Comparison of ENCODE assay signal across 8 cellular contexts in the genomic region with DNA sequence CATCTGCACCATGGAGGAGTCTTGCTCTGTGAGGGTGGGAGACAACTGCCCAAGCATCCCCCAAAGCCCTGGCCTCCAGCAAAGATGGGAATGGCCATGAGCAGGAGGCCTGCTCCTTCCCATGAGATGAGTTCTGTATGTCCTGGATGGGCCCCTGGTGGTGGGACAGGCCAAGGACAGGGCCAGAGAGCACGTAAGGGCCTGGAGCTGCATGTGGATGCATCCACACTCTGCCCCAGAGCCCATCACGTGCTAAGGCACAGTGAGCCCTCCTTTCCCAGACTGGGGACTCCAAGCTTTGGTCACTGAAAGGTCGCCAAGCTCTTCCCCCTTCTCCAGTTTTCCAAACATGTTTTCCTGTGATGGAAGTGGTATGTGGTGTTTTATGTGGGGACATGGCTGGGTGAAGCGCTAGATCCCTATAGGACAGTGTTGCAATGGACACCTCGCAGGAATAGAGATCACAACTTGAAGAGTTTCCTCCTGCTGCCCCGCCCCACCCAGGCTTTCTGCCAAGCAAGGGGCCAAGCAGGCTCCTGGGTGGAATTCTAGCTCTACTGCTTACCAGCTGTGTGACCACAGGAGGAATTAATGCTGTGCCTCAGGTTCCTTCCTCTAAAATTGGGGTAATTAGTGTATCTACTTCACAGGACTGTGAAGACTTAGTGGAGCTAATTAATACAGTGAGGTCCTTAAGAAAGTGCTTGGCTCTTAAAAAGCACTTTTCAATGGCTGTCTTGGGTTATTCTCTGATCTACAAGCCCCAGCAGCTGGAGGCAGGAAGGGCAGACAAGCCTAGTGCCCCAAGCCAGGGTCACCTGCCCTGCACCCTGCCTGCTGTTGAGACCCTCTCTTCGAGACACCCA.
DNase-seq lines count a peak whose midpoint lies in the region; ATAC-seq lines count a peak whose summit lies in the region.

No MANE protein-coding gene starts in this region.

- no peaks in the 10 kb centered on the region for H3K27me3 Mint-ChIP-seq in activated naive CD4-positive, alpha-beta T cell treated with anti-CD3 and anti-CD28 coated beads, Interleukin-2, amount 50 U/mL, for 24 hours
- H3K27me3 Mint-ChIP-seq in activated naive CD4-positive, alpha-beta T cell treated with anti-CD3 and anti-CD28 coated beads for 36 hours (ENCODE audit: low read depth), result no peaks in the 10 kb centered on the region
- H3K27me3 Mint-ChIP-seq in activated T-helper 1 cell treated with anti-CD3 and anti-CD28 coated beads, Interleukin-12 subunit alpha, Interleukin-12 subunit beta, Interleukin-2, Interleukin-4 antibody, amounts not matched to agents 30 ng/mL and 10 ng/mL and 1 ng/mL, durations not matched to agents 14 hours and 24 hours and 36 hours (ENCODE audit: insufficient read depth), result no peaks in the 10 kb centered on the region
- no peaks in the 10 kb centered on the region for H3K27me3 Mint-ChIP-seq in immature natural killer cell (ENCODE audit: low read depth in 3 of 3)

- H3K27ac Mint-ChIP-seq in activated naive CD4-positive, alpha-beta T cell treated with anti-CD3 and anti-CD28 coated beads, Interleukin-2, amount 50 U/mL, for 24 hours, result peak overlapping the region; percentile 57
- H3K27ac Mint-ChIP-seq in activated naive CD4-positive, alpha-beta T cell treated with anti-CD3 and anti-CD28 coated beads for 36 hours, result no peak overlapping the region
- H3K27ac Mint-ChIP-seq in activated T-helper 1 cell treated with anti-CD3 and anti-CD28 coated beads, Interleukin-12 subunit alpha, Interleukin-12 subunit beta, Interleukin-2, Interleukin-4 antibody, amounts not matched to agents 30 ng/mL and 10 ng/mL and 1 ng/mL, durations not matched to agents 14 hours and 24 hours and 36 hours, result peak overlapping the region; percentile 29
- peak overlapping the region; percentile 14 to 76 (median 42) for H3K27ac Mint-ChIP-seq in immature natural killer cell

- no peaks in the 10 kb centered on the region for H3K36me3 Mint-ChIP-seq in activated naive CD4-positive, alpha-beta T cell treated with anti-CD3 and anti-CD28 coated beads, Interleukin-2, amount 50 U/mL, for 24 hours
- H3K36me3 Mint-ChIP-seq in activated naive CD4-positive, alpha-beta T cell treated with anti-CD3 and anti-CD28 coated beads for 36 hours (ENCODE audit: low read depth), result no peaks in the 10 kb centered on the region
- no peaks in the 10 kb centered on the region for H3K36me3 Mint-ChIP-seq in activated T-helper 1 cell treated with anti-CD3 and anti-CD28 coated beads, Interleukin-12 subunit alpha, Interleukin-12 subunit beta, Interleukin-2, Interleukin-4 antibody, amounts not matched to agents 30 ng/mL and 10 ng/mL and 1 ng/mL, durations not matched to agents 14 hours and 24 hours and 36 hours (ENCODE audit: low read depth)
- peaks cover 0 to 5% (median 0%) of the 10 kb centered on the region in 3 donors for H3K36me3 Mint-ChIP-seq in immature natural killer cell

- intact Hi-C loops in activated naive CD4-positive, alpha-beta T cell treated with anti-CD3 and anti-CD28 coated beads for 36 hours (cut with micrococcal nuclease), result loop anchor here (2.0 kb wide), 1 partner anchor 47 kb away; no protein-coding TSS in a partner anchor
- intact Hi-C loops in activated T-helper 1 cell treated with anti-CD3 and anti-CD28 coated beads, Interleukin-12 subunit alpha, Interleukin-12 subunit beta, Interleukin-2, Interleukin-4 antibody, amounts not matched to agents 30 ng/mL and 10 ng/mL and 1 ng/mL, durations not matched to agents 14 hours and 24 hours and 36 hours (cut with micrococcal nuclease), result loop anchor here (2.0 kb wide), 2 partner anchors 15 to 67 kb away; no protein-coding TSS in a partner anchor

- CTCF ChIA-PET in activated naive CD4-positive, alpha-beta T cell treated with anti-CD3 and anti-CD28 coated beads for 36 hours (lab: Charles Lee), result interaction anchor here (0.7 to 3.5 kb wide), 6 partner anchors 14 to 341 kb away, joined by 3 to 17 read pairs (median 3); partner anchors contain the start of gene RPL32

- no peak for ATAC-seq in GM18520 (IDR thresholded peaks at IDR 0.05; ENCODE audit: unreplicated experiment)
- no peak for ATAC-seq in HG03521 (IDR thresholded peaks at IDR 0.05; ENCODE audit: unreplicated experiment)

- peaks cover 56% of the 10 kb centered on the region for H3K4me1 Mint-ChIP-seq in activated naive CD4-positive, alpha-beta T cell treated with anti-CD3 and anti-CD28 coated beads, Interleukin-2, amount 50 U/mL, for 24 hours
- peaks cover 48% of the 10 kb centered on the region for H3K4me1 Mint-ChIP-seq in activated naive CD4-positive, alpha-beta T cell treated with anti-CD3 and anti-CD28 coated beads for 36 hours (ENCODE audit: low read depth)
- H3K4me1 Mint-ChIP-seq in activated T-helper 1 cell treated with anti-CD3 and anti-CD28 coated beads, Interleukin-12 subunit alpha, Interleukin-12 subunit beta, Interleukin-2, Interleukin-4 antibody, amounts not matched to agents 30 ng/mL and 10 ng/mL and 1 ng/mL, durations not matched to agents 14 hours and 24 hours and 36 hours (ENCODE audit: low read depth), result peaks cover 39% of the 10 kb centered on the region
- peaks cover 59 to 74% of the 10 kb centered on the region in 2 donors for H3K4me1 Mint-ChIP-seq in immature natural killer cell

- H3K9me3 Mint-ChIP-seq in activated naive CD4-positive, alpha-beta T cell treated with anti-CD3 and anti-CD28 coated beads, Interleukin-2, amount 50 U/mL, for 24 hours, result no peaks in the 10 kb centered on the region
- no peaks in the 10 kb centered on the region for H3K9me3 Mint-ChIP-seq in activated naive CD4-positive, alpha-beta T cell treated with anti-CD3 and anti-CD28 coated beads for 36 hours
- no peaks in the 10 kb centered on the region for H3K9me3 Mint-ChIP-seq in activated T-helper 1 cell treated with anti-CD3 and anti-CD28 coated beads, Interleukin-12 subunit alpha, Interleukin-12 subunit beta, Interleukin-2, Interleukin-4 antibody, amounts not matched to agents 30 ng/mL and 10 ng/mL and 1 ng/mL, durations not matched to agents 14 hours and 24 hours and 36 hours
- no peaks in the 10 kb centered on the region for H3K9me3 Mint-ChIP-seq in immature natural killer cell

- H3K4me3 Mint-ChIP-seq in activated naive CD4-positive, alpha-beta T cell treated with anti-CD3 and anti-CD28 coated beads, Interleukin-2, amount 50 U/mL, for 24 hours, result no peak overlapping the region
- H3K4me3 Mint-ChIP-seq in activated naive CD4-positive, alpha-beta T cell treated with anti-CD3 and anti-CD28 coated beads for 36 hours, result no peak overlapping the region
- H3K4me3 Mint-ChIP-seq in activated T-helper 1 cell treated with anti-CD3 and anti-CD28 coated beads, Interleukin-12 subunit alpha, Interleukin-12 subunit beta, Interleukin-2, Interleukin-4 antibody, amounts not matched to agents 30 ng/mL and 10 ng/mL and 1 ng/mL, durations not matched to agents 14 hours and 24 hours and 36 hours, result no peak overlapping the region
- H3K4me3 Mint-ChIP-seq in immature natural killer cell, result peak overlapping the region; percentile 59 to 66 (median 63)

- no peak for DNase-seq in activated naive CD4-positive, alpha-beta T cell treated with anti-CD3 and anti-CD28 coated beads for 36 hours
- no peak for DNase-seq in activated T-helper 1 cell treated with anti-CD3 and anti-CD28 coated beads, Interleukin-12 subunit alpha, Interleukin-12 subunit beta, Interleukin-2, Interleukin-4 antibody, amounts not matched to agents 30 ng/mL and 10 ng/mL and 1 ng/mL, durations not matched to agents 14 hours and 24 hours and 36 hours (ENCODE audit: low spot score)
- DNase-seq in immature natural killer cell (peak in 1 of 3 donors; percentile 23), ureter (ENCODE audit: low spot score) (peak; percentile 77), DMS153 (lab: John Stamatoyannopoulos, UW) (no peak)

Comparison
In these comparisons a context has a peak if more than half of its experiments do, and no peak if none do; other contexts are left out.
1. H3K4me3 Mint-ChIP-seq: peak in immature natural killer cell (5 of 5); none in activated naive CD4-positive, alpha-beta T cell treated with anti-CD3 and anti-CD28 coated beads, Interleukin-2, amount 50 U/mL, for 24 hours (single experiment), activated naive CD4-positive, alpha-beta T cell treated with anti-CD3 and anti-CD28 coated beads for 36 hours (single experiment) and activated T-helper 1 cell treated with anti-CD3 and anti-CD28 coated beads, Interleukin-12 subunit alpha, Interleukin-12 subunit beta, Interleukin-2, Interleukin-4 antibody, amounts not matched to agents 30 ng/mL and 10 ng/mL and 1 ng/mL, durations not matched to agents 14 hours and 24 hours and 36 hours (single experiment).